In the genomic region with DNA sequence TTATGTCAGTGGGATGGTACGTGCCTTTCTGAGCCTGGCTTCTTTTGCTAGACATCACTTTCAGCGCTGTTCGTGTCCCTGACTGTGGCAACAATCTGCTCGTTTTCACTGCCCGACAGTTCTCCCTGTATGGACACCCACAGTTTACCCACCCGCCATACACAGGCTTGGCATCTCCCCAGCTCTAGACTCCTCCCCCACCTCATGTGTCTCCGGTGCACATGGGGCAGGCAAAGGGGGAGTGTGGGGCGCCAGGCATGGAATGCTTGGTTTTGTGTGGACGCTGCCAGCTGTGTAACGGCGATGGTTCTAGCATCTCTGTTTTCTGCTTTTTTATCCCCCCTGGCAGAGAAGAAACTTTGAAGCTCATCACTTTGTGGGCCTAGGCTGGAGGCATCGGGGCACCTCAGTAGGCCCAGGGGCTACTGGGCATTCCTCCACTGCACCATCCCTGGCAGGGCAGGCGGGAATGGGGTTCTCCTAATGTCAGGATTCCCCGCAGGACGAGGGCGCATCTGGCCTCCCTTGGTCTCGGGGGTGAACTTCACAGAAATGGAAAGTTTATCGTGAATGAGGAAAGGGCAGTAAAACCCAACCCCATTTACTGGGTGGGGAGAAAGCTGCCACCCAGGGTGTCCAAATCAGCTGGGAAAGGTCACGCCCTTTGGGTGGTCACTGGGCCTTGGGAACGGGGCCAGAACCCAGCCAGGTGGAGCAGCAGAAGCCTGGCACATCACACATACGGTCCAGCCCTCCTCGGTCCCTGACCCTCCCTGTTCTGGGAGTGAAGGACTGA, we compare ENCODE assay signal across 15 cellular contexts.
"Had no signal": no experiment of that assay in that cellular context is flagged by ENCODE, and none has a peak within 500 bp of the region (broad histone marks: within the 10 kb centered on the region; RNA-seq: fewer than 3 reads in every experiment).

No MANE protein-coding gene starts in this region.

- DNase-seq: activated CD4-positive, alpha-beta T cell treated with anti-CD3 and anti-CD28 coated beads for 1 hour; activated CD4-positive, alpha-beta T cell treated with anti-CD3 and anti-CD28 coated beads, Interleukin-2, amount 50 U/mL, for 48 hours; activated naive CD4-positive, alpha-beta T cell treated with anti-CD3 and anti-CD28 coated beads, Interleukin-2, amount 10 ng/mL, durations not matched to agents 7 days and 5 days; mammary epithelial cell; natural killer cell; T-helper 9 cell; trophoblast cell had no signal

- H3K36me3 ChIP-seq: cardiac muscle cell, right atrium auricular region, suprapubic skin had no signal

- H3K36me3 Mint-ChIP-seq: activated naive CD4-positive, alpha-beta T cell treated with anti-CD3 and anti-CD28 coated beads, Interleukin-2, amount 10 ng/mL, durations not matched to agents 7 days and 5 days; natural killer cell had no signal

- H3K4me1 ChIP-seq: right atrium auricular region had no signal

- H3K27me3 Mint-ChIP-seq: activated T-helper 17 cell treated with anti-CD3 and anti-CD28 coated beads, Interleukin-2, amount 50 U/mL, for 72 hours; progenitor cell of endocrine pancreas; stimulated activated naive CD8-positive, alpha-beta T cell treated with anti-CD3 and anti-CD28 coated beads, Interleukin-15, Interleukin-2, amounts not matched to agents 100 ng/mL and 50 ng/mL, for 24 hours had no signal

- ATAC-seq: activated T-helper 17 cell treated with anti-CD3 and anti-CD28 coated beads, Interleukin-2, amount 50 U/mL, for 72 hours; natural killer cell had no signal

- H3K27me3 ChIP-seq: cardiac muscle cell, right atrium auricular region, suprapubic skin had no signal

- H3K27ac ChIP-seq: cardiac muscle cell, coronary artery, right atrium auricular region, suprapubic skin had no signal

- H3K4me3 Mint-ChIP-seq: activated naive CD4-positive, alpha-beta T cell treated with anti-CD3 and anti-CD28 coated beads, Interleukin-2, amount 10 ng/mL, durations not matched to agents 7 days and 5 days; activated T-helper 17 cell treated with anti-CD3 and anti-CD28 coated beads, Interleukin-2, amount 50 U/mL, for 72 hours; natural killer cell; stimulated activated naive CD8-positive, alpha-beta T cell treated with anti-CD3 and anti-CD28 coated beads, Interleukin-15, Interleukin-2, amounts not matched to agents 100 ng/mL and 50 ng/mL, for 24 hours had no signal

- H3K9me3 ChIP-seq: right atrium auricular region, suprapubic skin had no signal

- H3K9me3 Mint-ChIP-seq: activated naive CD4-positive, alpha-beta T cell treated with anti-CD3 and anti-CD28 coated beads, Interleukin-2, amount 10 ng/mL, durations not matched to agents 7 days and 5 days; activated T-helper 17 cell treated with anti-CD3 and anti-CD28 coated beads, Interleukin-2, amount 50 U/mL, for 72 hours; natural killer cell; stimulated activated naive CD8-positive, alpha-beta T cell treated with anti-CD3 and anti-CD28 coated beads, Interleukin-15, Interleukin-2, amounts not matched to agents 100 ng/mL and 50 ng/mL, for 24 hours had no signal

- H3K4me3 ChIP-seq: cardiac muscle cell, coronary artery, right atrium auricular region, smooth muscle cell, suprapubic skin had no signal

- H3K27ac Mint-ChIP-seq: activated naive CD4-positive, alpha-beta T cell treated with anti-CD3 and anti-CD28 coated beads, Interleukin-2, amount 10 ng/mL, durations not matched to agents 7 days and 5 days; activated T-helper 17 cell treated with anti-CD3 and anti-CD28 coated beads, Interleukin-2, amount 50 U/mL, for 72 hours; natural killer cell; progenitor cell of endocrine pancreas; stimulated activated naive CD8-positive, alpha-beta T cell treated with anti-CD3 and anti-CD28 coated beads, Interleukin-15, Interleukin-2, amounts not matched to agents 100 ng/mL and 50 ng/mL, for 24 hours had no signal
